32 cellular contexts compared by ENCODE assay signal in genomic region chr22:16695261-16695660, GRCh38.
"Had no signal": no experiment of that assay in that cellular context is flagged by ENCODE, and none has a peak within 500 bp of the region (broad histone marks: within the 10 kb centered on the region; RNA-seq: fewer than 3 reads in every experiment).

No MANE protein-coding gene starts in this region.

- H3K4me1 ChIP-seq: adrenal gland, ascending aorta, body of pancreas, breast epithelium had no signal

- H3K36me3 ChIP-seq: adrenal gland, ascending aorta, brain microvascular endothelial cell, breast epithelium, cardiac muscle cell had no signal

- H3K4me3 ChIP-seq: adrenal gland, ascending aorta, body of pancreas, breast epithelium, cardiac muscle cell had no signal

- H3K27me3 ChIP-seq: adrenal gland, ascending aorta, body of pancreas, brain microvascular endothelial cell, breast epithelium, cardiac muscle cell had no signal

- H3K27ac ChIP-seq: adrenal gland, ascending aorta, body of pancreas, brain microvascular endothelial cell, breast epithelium, cardiac muscle cell had no signal

- H3K9me3 ChIP-seq: adrenal gland, ascending aorta, body of pancreas, breast epithelium had no signal

- ATAC-seq: activated naive CD4-positive, alpha-beta T cell treated with anti-CD3 and anti-CD28 coated beads, Interleukin-2, amount 50 U/mL, for 72 hours; activated naive CD8-positive, alpha-beta T cell treated with anti-CD3 and anti-CD28 coated beads, Interleukin-2, amount 50 U/mL, for 24 hours; activated T-cell treated with anti-CD3 and anti-CD28 coated beads, Interleukin-2, amount 50 U/mL, for 4 hours; activated T-cell treated with anti-CD3 and anti-CD28 coated beads, Interleukin-2, amount 50 U/mL, for 72 hours; activated T-helper 17 cell treated with anti-CD3 and anti-CD28 coated beads, Interleukin-2, amount 50 U/mL, for 72 hours; body of pancreas had no signal

- DNase-seq: activated effector memory CD4-positive, alpha-beta T cell treated with anti-CD3 and anti-CD28 coated beads, Interleukin-2, amount 50 U/mL, for 16 hours; activated effector memory CD4-positive, alpha-beta T cell treated with Interleukin-2 at 50 U/mL for 16 hours; activated gamma-delta T cell; activated gamma-delta T cell treated with Interleukin-2 at 50 U/mL for 16 hours; activated naive CD4-positive, alpha-beta T cell; activated naive CD4-positive, alpha-beta T cell treated with anti-CD3 and anti-CD28 coated beads for 36 hours; activated naive CD4-positive, alpha-beta T cell treated with anti-CD3 and anti-CD28 coated beads, Interleukin-2, amount 10 ng/mL, durations not matched to agents 7 days and 5 days; activated naive CD4-positive, alpha-beta T cell treated with anti-CD3 and anti-CD28 coated beads, Interleukin-2, amount 50 U/mL, for 16 hours; activated naive CD4-positive, alpha-beta T cell treated with Interleukin-2 at 50 U/mL for 16 hours; activated naive CD8-positive, alpha-beta T cell treated with anti-CD3 and anti-CD28 coated beads for 36 hours; activated naive CD8-positive, alpha-beta T cell treated with anti-CD3 and anti-CD28 coated beads, Interleukin-2, amount 10 ng/mL, durations not matched to agents 7 days and 5 days; activated naive CD8-positive, alpha-beta T cell treated with anti-CD3 and anti-CD28 coated beads, Interleukin-2, amount 50 U/mL, for 24 hours; activated T-cell treated with anti-CD3 and anti-CD28 coated beads, Interleukin-2, amount 50 U/mL, for 24 hours; activated T-cell treated with anti-CD3 and anti-CD28 coated beads, Interleukin-2, amount 50 U/mL, for 4 hours; activated T-cell treated with anti-CD3 and anti-CD28 coated beads, Interleukin-2, amount 50 U/mL, for 48 hours; activated T-cell treated with anti-CD3 and anti-CD28 coated beads, Interleukin-2, amount 50 U/mL, for 72 hours; adrenal gland; amniotic stem cell; amygdala; anterior cingulate cortex; aorta; body of pancreas; brain microvascular endothelial cell; caudate nucleus; central memory CD4-positive, alpha-beta T cell; cerebellar nuclear complex had no signal

- FAIRE-seq: astrocyte had no signal
